ENCODE assay signal across 8 cellular contexts in the genomic region with DNA sequence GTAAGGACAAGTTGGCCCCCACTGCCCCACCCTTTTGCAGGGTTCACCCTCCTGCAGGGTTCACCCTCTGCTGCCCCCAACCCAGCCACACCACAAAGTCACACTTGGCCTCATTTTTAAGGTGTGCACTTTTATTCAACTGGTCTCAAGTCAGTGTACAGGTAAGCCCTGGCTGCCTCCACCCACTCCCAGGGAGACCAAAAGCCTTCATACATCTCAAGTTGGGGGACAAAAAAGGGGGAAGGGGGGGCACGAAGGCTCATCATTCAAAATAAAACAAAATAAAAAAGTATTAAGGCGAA. TPM values are rescaled to one million over a fixed set of nuclear protein-coding genes. Genes with fewer than 3 reads are reported as not detected.
DNase-seq lines count a peak whose midpoint lies in the region; ATAC-seq, FAIRE-seq and TF ChIP-seq lines count a peak whose summit lies in the region.
"Not testable (repeated sequence)": the region's sequence is repeated elsewhere in the genome, so short reads cannot be mapped to it uniquely, and the experiment has no call there.

No MANE protein-coding gene starts in this region.

- WGBS in K562 (ENCODE audit: insufficient coverage, low coverage, missing lambda C conversion rate), result 91% methylated on average over 2 of the region's 2 CpGs
- 57 to 60% methylated on average over 2 of the region's 2 CpGs for WGBS in esophagus squamous epithelium, 2 donors
- WGBS in ovary, 3 donors, result 30 to 38% (median 31%) methylated on average over 2 of the region's 2 CpGs
- WGBS in thymus, result 93% methylated on average over 2 of the region's 2 CpGs

- peak in 1 of 5 donors; percentile 32 for DNase-seq in CD4-positive, alpha-beta memory T cell
- not testable (repeated sequence) for DNase-seq in activated CD4-positive, alpha-beta memory T cell treated with anti-CD3 and anti-CD28 coated beads for 36 hours; K562 (ENCODE audit: extremely low read depth in 1 of 4, low spot score in 3 of 4); esophagus squamous epithelium (lab: John Stamatoyannopoulos, UW); lower lobe of right lung; ovary

- H3K9me2 ChIP-seq in Loucy (replicated peaks; ENCODE audit: low read depth, low read length), result not testable (repeated sequence)

- not testable (repeated sequence) for H2AFZ ChIP-seq in Loucy (ENCODE audit: low read length); K562 (ENCODE audit: low read depth, low read length)

- POLR2A ChIA-PET in CD4-positive, alpha-beta memory T cell (lab: Charles Lee; ENCODE audit: partially characterized antibody), result interaction anchor here (1.9 to 2.1 kb wide), 2 partner anchors 32 to 166 kb away, joined by 8 to 14 read pairs; no protein-coding TSS in a partner anchor
- POLR2A ChIA-PET in activated CD4-positive, alpha-beta memory T cell treated with anti-CD3 and anti-CD28 coated beads for 36 hours (lab: Charles Lee), result not testable (repeated sequence)
- POLR2A ChIA-PET in K562 (lab: Yijun Ruan, JAX), result interaction anchor here (0.7 to 5.3 kb wide), 7 partner anchors 12 to 287 kb away, joined by 3 to 71 read pairs (median 11); no protein-coding TSS in a partner anchor

- FAIRE-seq in K562 (lab: Jason Lieb, UNC), result not testable (repeated sequence)

- H3K27ac Mint-ChIP-seq in CD4-positive, alpha-beta memory T cell, result peak overlapping the region; percentile 93 to 99 (median 98)
- peak overlapping the region; percentile 94 for H3K27ac Mint-ChIP-seq in activated CD4-positive, alpha-beta memory T cell treated with anti-CD3 and anti-CD28 coated beads for 36 hours

- H3K9me3 ChIP-seq in CD4-positive, alpha-beta memory T cell (ENCODE audit: control insufficient read depth in 1 of 2, low read length in 2 of 2); Loucy (ENCODE audit: insufficient read depth, low read depth, low read length); K562 (replicated peaks; ENCODE audit: control insufficient read depth, insufficient read depth, low read depth, low read length); esophagus squamous epithelium; lower lobe of right lung; ovary; thymus (ENCODE audit: control insufficient read depth): not testable (repeated sequence)

- peaks cover 23% of the 10 kb centered on the region for H3K4me1 ChIP-seq in CD4-positive, alpha-beta memory T cell (ENCODE audit: insufficient read depth, low read length)
- H3K4me1 ChIP-seq in Loucy (ENCODE audit: insufficient read depth, low read length, poor library complexity, severe bottlenecking) (peaks cover 16% of the 10 kb centered on the region), K562 (replicated peaks in 1 of 2; ENCODE audit: control insufficient read depth in 2 of 2, insufficient read depth in 2 of 2, low read length in 2 of 2) (peaks cover 25 to 36% of the 10 kb centered on the region in 2 experiments), esophagus squamous epithelium (peaks cover 31 to 49% (median 32%) of the 10 kb centered on the region in 3 donors), lower lobe of right lung (peaks cover 43% of the 10 kb centered on the region), ovary (ENCODE audit: insufficient read depth) (peaks cover 13% of the 10 kb centered on the region), thymus (ENCODE audit: control insufficient read depth, insufficient read depth, low read length) (peaks cover 11% of the 10 kb centered on the region)

- peak overlapping the region; percentile 69 for H3K27ac ChIP-seq in CD4-positive, alpha-beta memory T cell (ENCODE audit: low read depth, low read length)
- H3K27ac ChIP-seq in K562 (ENCODE audit: extremely low read depth, low read depth, low read length) (peak overlapping the region; percentile 100; the same call in 1 of the 3 replicates), esophagus squamous epithelium (peak overlapping the region; percentile 65 to 100 (median 90)), lower lobe of right lung (peak overlapping the region; percentile 100), thymus (ENCODE audit: low read depth) (peak overlapping the region; percentile 36)
- H3K27ac ChIP-seq in ovary, result not testable (repeated sequence)

- H3K4me3 ChIP-seq in CD4-positive, alpha-beta memory T cell (ENCODE audit: low read length in 2 of 2), result peak overlapping the region in 1 of 2 donors; percentile 78
- H3K4me3 ChIP-seq in Loucy (ENCODE audit: low read length, poor library complexity, severe bottlenecking) (peak overlapping the region; percentile 98), esophagus squamous epithelium (peak overlapping the region in 3 of 4 donors; percentile 68 to 99 (median 95)), lower lobe of right lung (peak overlapping the region; percentile 96), ovary (peak overlapping the region; percentile 92), thymus (ENCODE audit: low read length) (peak overlapping the region; percentile 97)
- not testable (repeated sequence) for H3K4me3 ChIP-seq in K562

- not testable (repeated sequence) for H3K27me3 ChIP-seq in CD4-positive, alpha-beta memory T cell (ENCODE audit: insufficient read depth, low read length); K562 (ENCODE audit: control insufficient read depth in 2 of 2, insufficient read depth in 2 of 2, low read length in 2 of 2); esophagus squamous epithelium; lower lobe of right lung (ENCODE audit: low read depth); ovary; thymus (ENCODE audit: control insufficient read depth, insufficient read depth)
- peaks cover 28% of the 10 kb centered on the region for H3K27me3 ChIP-seq in Loucy (ENCODE audit: insufficient read depth, low read length, poor library complexity, severe bottlenecking)

- peaks cover 34% of the 10 kb centered on the region for H3K36me3 ChIP-seq in CD4-positive, alpha-beta memory T cell (ENCODE audit: insufficient read depth, low read length)
- H3K36me3 ChIP-seq in Loucy (ENCODE audit: insufficient read depth, low read length), result peaks cover 53% of the 10 kb centered on the region
- H3K36me3 ChIP-seq in K562 (ENCODE audit: control insufficient read depth, insufficient read depth, low read length), result peaks cover 55% of the 10 kb centered on the region
- H3K36me3 ChIP-seq in esophagus squamous epithelium, result peaks cover 34 to 55% (median 45%) of the 10 kb centered on the region in 3 donors
- H3K36me3 ChIP-seq in lower lobe of right lung, result peaks cover 44% of the 10 kb centered on the region
- not testable (repeated sequence) for H3K36me3 ChIP-seq in ovary
- peaks cover 59% of the 10 kb centered on the region for H3K36me3 ChIP-seq in thymus (ENCODE audit: control insufficient read depth, insufficient read depth)

- BruUV-seq in K562 (replicated peaks; lab: Mats Ljungman, UMichigan), result not testable (repeated sequence)

- H3K27me3 Mint-ChIP-seq in CD4-positive, alpha-beta memory T cell, result not testable (repeated sequence)
- H3K27me3 Mint-ChIP-seq in activated CD4-positive, alpha-beta memory T cell treated with anti-CD3 and anti-CD28 coated beads for 36 hours, result peaks cover 11% of the 10 kb centered on the region

- H3K9ac ChIP-seq in Loucy (ENCODE audit: low read depth, low read length, poor library complexity, severe bottlenecking), result peak overlapping the region; percentile 96
- peak overlapping the region in 1 of 2 experiments; percentile 69; a peak in 1 of 4 replicates for H3K9ac ChIP-seq in K562 (ENCODE audit: insufficient read depth in 1 of 2, low read depth in 2 of 2, low read length in 2 of 2)

- peaks cover 36 to 55% of the 10 kb centered on the region in 2 donors for H3K36me3 Mint-ChIP-seq in CD4-positive, alpha-beta memory T cell
- H3K36me3 Mint-ChIP-seq in activated CD4-positive, alpha-beta memory T cell treated with anti-CD3 and anti-CD28 coated beads for 36 hours, result peaks cover 53% of the 10 kb centered on the region

- TF ChIP-seq EP300 in K562 (IDR thresholded peaks at IDR 0.05; ENCODE audit: low read length); ovary (IDR thresholded peaks at IDR 0.05): not testable (repeated sequence)

- peaks cover 22 to 60% (median 39%) of the 10 kb centered on the region in 4 donors for H3K4me1 Mint-ChIP-seq in CD4-positive, alpha-beta memory T cell
- H3K4me1 Mint-ChIP-seq in activated CD4-positive, alpha-beta memory T cell treated with anti-CD3 and anti-CD28 coated beads for 36 hours (ENCODE audit: low read depth), result peaks cover 33% of the 10 kb centered on the region

- peaks cover 19% of the 10 kb centered on the region for H3K9me1 ChIP-seq in K562 (ENCODE audit: control insufficient read depth, insufficient read depth, low read length)

- in situ Hi-C loops in K562 (cut with MboI), result not testable (repeated sequence)

- H3K9me3 Mint-ChIP-seq in CD4-positive, alpha-beta memory T cell, result peaks cover 0 to 31% (median 0%) of the 10 kb centered on the region in 8 donors
- not testable (repeated sequence) for H3K9me3 Mint-ChIP-seq in activated CD4-positive, alpha-beta memory T cell treated with anti-CD3 and anti-CD28 coated beads for 36 hours

- H4K20me1 ChIP-seq in Loucy (ENCODE audit: insufficient read depth, low read length, poor library complexity, severe bottlenecking) (peaks cover 49% of the 10 kb centered on the region), K562 (replicated peaks; ENCODE audit: control insufficient read depth, insufficient read depth, low read length) (peaks cover 40% of the 10 kb centered on the region)

- peaks cover 70% of the 10 kb centered on the region for H3K79me2 ChIP-seq in Loucy (ENCODE audit: insufficient read depth, low read length)
- H3K79me2 ChIP-seq in K562 (ENCODE audit: control insufficient read depth, insufficient read depth, low read length), result peaks cover 50% of the 10 kb centered on the region

- H3K4me3 Mint-ChIP-seq in CD4-positive, alpha-beta memory T cell, result peak overlapping the region; percentile 91 to 99 (median 98)
- H3K4me3 Mint-ChIP-seq in activated CD4-positive, alpha-beta memory T cell treated with anti-CD3 and anti-CD28 coated beads for 36 hours, result peak overlapping the region; percentile 97

- ATAC-seq in K562, lower lobe of right lung: not testable (repeated sequence)

- not testable (repeated sequence) for TF ChIP-seq CTCF in Loucy (conservative IDR thresholded peaks at IDR 0.05; ENCODE audit: low read length); K562 (IDR thresholded peaks at IDR 0.05 in 2 of 3, conservative IDR thresholded peaks at IDR 0.05 in 1 of 3; ENCODE audit: insufficient read depth in 2 of 3, low read depth in 1 of 3, low read length in 3 of 3); esophagus squamous epithelium (IDR thresholded peaks at IDR 0.05); lower lobe of right lung (IDR thresholded peaks at IDR 0.05); ovary (IDR thresholded peaks at IDR 0.05)

- H3F3A ChIP-seq in Loucy (ENCODE audit: low read depth), result peaks cover 25% of the 10 kb centered on the region

- H3K4me2 ChIP-seq in Loucy (ENCODE audit: low read depth, low read length, poor library complexity, severe bottlenecking), result peak overlapping the region; percentile 84
- H3K4me2 ChIP-seq in K562 (ENCODE audit: insufficient read depth, low read length), result not testable (repeated sequence)

- CTCF ChIA-PET in CD4-positive, alpha-beta memory T cell (lab: Charles Lee; ENCODE audit: partially characterized antibody), result interaction anchor here (4.4 kb wide), 1 partner anchor 32 kb away, joined by 52 read pairs; no protein-coding TSS in a partner anchor
- CTCF ChIA-PET in activated CD4-positive, alpha-beta memory T cell treated with anti-CD3 and anti-CD28 coated beads for 36 hours (lab: Charles Lee), result interaction anchor here (4.7 kb wide), 1 partner anchor 32 kb away, joined by 32 read pairs; no protein-coding TSS in a partner anchor
- CTCF ChIA-PET in K562 (lab: Yijun Ruan, JAX; ENCODE audit: low intra/inter-chr PET ratio), result interaction anchor here (1.6 kb wide), 1 partner anchor 32 kb away, joined by 5 read pairs; no protein-coding TSS in a partner anchor

- intact Hi-C loops in CD4-positive, alpha-beta memory T cell (cut with micrococcal nuclease); activated CD4-positive, alpha-beta memory T cell treated with anti-CD3 and anti-CD28 coated beads for 36 hours (cut with micrococcal nuclease); K562 (cut with micrococcal nuclease); esophagus squamous epithelium (cut with DNase I); lower lobe of right lung (cut with DNase I); ovary (cut with DNase I): not testable (repeated sequence)

- not testable (repeated sequence) for TF ChIP-seq POLR2A in K562 (conservative IDR thresholded peaks at IDR 0.05); esophagus squamous epithelium (IDR thresholded peaks at IDR 0.05); ovary (IDR thresholded peaks at IDR 0.05)

- not testable (repeated sequence) for TF ChIP-seq RAD21 in K562 (CRISPR knock-in tag; conservative IDR thresholded peaks at IDR 0.05 in 1 of 2, IDR thresholded peaks at IDR 0.05 in 1 of 2)

RNA-seq across cellular contexts. Expression of gene ACTB, which starts 3.4 kb away (rescaled TPM):
- 1,000 to 10,000 TPM; 2,333 to 2,422 TPM for total RNA-seq in CD4-positive, alpha-beta memory T cell
- over 10,000 TPM; 12,401 to 16,420 TPM for polyA plus RNA-seq in CD4-positive, alpha-beta memory T cell
- total RNA-seq in activated CD4-positive, alpha-beta memory T cell treated with anti-CD3 and anti-CD28 coated beads for 36 hours, result 1,000 to 10,000 TPM; 9,547 to 9,912 TPM
- total RNA-seq in K562 (2011; cell fraction: chromatin; rRNA removed; ENCODE audit: low replicate concordance), result 442 and 814 TPM in 2 replicates
- 822 and 827 TPM in 2 replicates for total RNA-seq in K562 (2011; cell fraction: nucleolus; rRNA removed)
- total RNA-seq in K562 (2011; cell fraction: nucleoplasm; rRNA removed), result 612 and 733 TPM in 2 replicates
- 1,050 and 1,578 TPM in 2 replicates for total RNA-seq in K562 (2014; rRNA removed)
- total RNA-seq in K562 (2014; rRNA removed; fragmentation: Illumina TruSeq; extraction: Trizol), result 1,330 and 1,372 TPM in 2 replicates
- total RNA-seq in K562 (2015; rRNA removed; fragmentation: Illumina TruSeq; extraction: Trizol), result 1,064 and 1,131 TPM in 2 replicates
- 3,434 and 3,475 TPM in 2 replicates for total RNA-seq in K562 (2021)
- 394 and 1,035 TPM in 2 replicates for polyA plus RNA-seq in K562 (2011; rRNA removed)
- polyA plus RNA-seq in K562 (2011; cell fraction: cytosol; rRNA removed), result 886 and 917 TPM in 2 replicates
- polyA plus RNA-seq in K562 (2011; cell fraction: nucleus; rRNA removed), result 1,199 and 1,212 TPM in 2 replicates
- 3,171 and 3,886 TPM in 2 replicates for polyA plus RNA-seq in K562 (2012)
- polyA plus RNA-seq in K562 (2014; fragmentation: Illumina TruSeq; extraction: Trizol), result 3,161 and 3,227 TPM in 2 replicates
- polyA plus RNA-seq in K562 (2014; fragmentation: Nextera tagmentation; extraction: Ambion mirVana), result 1,000 to 10,000 TPM; 1,484 to 2,232 TPM
- polyA plus RNA-seq in K562 (2014; rRNA removed), result 1,030 and 1,055 TPM in 2 replicates
- 535 and 828 TPM in 2 replicates for polyA minus RNA-seq in K562 (2011; rRNA and poly(A)+ RNA removed)
- polyA minus RNA-seq in K562 (2011; cell fraction: cytosol; rRNA and poly(A)+ RNA removed), result 1,311 and 2,256 TPM in 2 replicates
- polyA minus RNA-seq in K562 (2011; cell fraction: nucleus; rRNA and poly(A)+ RNA removed), result 373 and 553 TPM in 2 replicates
- 1,000 to 10,000 TPM; 1,929 to 4,068 (median 3,351) TPM for total RNA-seq in esophagus squamous epithelium
- 3,617 TPM for total RNA-seq in lower lobe of right lung
- 1,000 to 10,000 TPM; 1,260 to 4,608 (median 3,127) TPM for total RNA-seq in ovary
- polyA plus RNA-seq in ovary, result 1,000 to 10,000 TPM; 1,910 to 5,835 TPM
- 9,031 TPM for polyA plus RNA-seq in thymus

RNA-seq across cellular contexts. Expression of gene FBXL18, which starts 13.4 kb away (rescaled TPM):
- total RNA-seq in CD4-positive, alpha-beta memory T cell, result 10 to 100 TPM; 10.8 to 10.9 TPM
- polyA plus RNA-seq in CD4-positive, alpha-beta memory T cell, result 1 to 10 TPM in 1 of 2 donors, under 1 TPM in 1; 0.34 to 2.1 TPM
- total RNA-seq in activated CD4-positive, alpha-beta memory T cell treated with anti-CD3 and anti-CD28 coated beads for 36 hours, result 1 to 10 TPM; 8.1 to 8.2 TPM
- total RNA-seq in K562 (2011; cell fraction: chromatin; rRNA removed; ENCODE audit: low replicate concordance), result 15.8 and 38.3 TPM in 2 replicates
- 22.5 and 24.8 TPM in 2 replicates for total RNA-seq in K562 (2011; cell fraction: nucleolus; rRNA removed)
- 13.9 and 14.8 TPM in 2 replicates for total RNA-seq in K562 (2011; cell fraction: nucleoplasm; rRNA removed)
- 3.5 and 4.5 TPM in 2 replicates for total RNA-seq in K562 (2014; rRNA removed)
- 1.4 and 1.5 TPM in 2 replicates for total RNA-seq in K562 (2014; rRNA removed; fragmentation: Illumina TruSeq; extraction: Trizol)
- total RNA-seq in K562 (2015; rRNA removed; fragmentation: Illumina TruSeq; extraction: Trizol), result 2.6 and 2.7 TPM in 2 replicates
- 13.4 and 14.2 TPM in 2 replicates for total RNA-seq in K562 (2021)
- polyA plus RNA-seq in K562 (2011; rRNA removed), result 1.2 and 3.0 TPM in 2 replicates
- 2.0 and 4.8 TPM in 2 replicates for polyA plus RNA-seq in K562 (2011; cell fraction: cytosol; rRNA removed)
- polyA plus RNA-seq in K562 (2011; cell fraction: nucleus; rRNA removed), result 3.8 and 7.6 TPM in 2 replicates
- polyA plus RNA-seq in K562 (2012), result 5.4 and 6.2 TPM in 2 replicates
- 2.2 and 3.2 TPM in 2 replicates for polyA plus RNA-seq in K562 (2014; fragmentation: Illumina TruSeq; extraction: Trizol)
- polyA plus RNA-seq in K562 (2014; fragmentation: Nextera tagmentation; extraction: Ambion mirVana), result under 1 TPM; 0.25 to 0.31 TPM
- 5.2 and 5.7 TPM in 2 replicates for polyA plus RNA-seq in K562 (2014; rRNA removed)
- polyA minus RNA-seq in K562 (2011; rRNA and poly(A)+ RNA removed), result 1.7 and 2.2 TPM in 2 replicates
- 5.8 and 6.3 TPM in 2 replicates for polyA minus RNA-seq in K562 (2011; cell fraction: cytosol; rRNA and poly(A)+ RNA removed)
- 5.0 and 6.2 TPM in 2 replicates for polyA minus RNA-seq in K562 (2011; cell fraction: nucleus; rRNA and poly(A)+ RNA removed)
- 1 to 10 TPM; 6.2 to 9.6 (median 8.3) TPM for total RNA-seq in esophagus squamous epithelium
- 9.2 TPM for total RNA-seq in lower lobe of right lung
- total RNA-seq in ovary, result 1 to 10 TPM; 2.1 to 8.8 (median 6.1) TPM
- polyA plus RNA-seq in ovary, result 1 to 10 TPM; 1.3 to 1.9 TPM
- 1.6 TPM for polyA plus RNA-seq in thymus
